Comparison of ENCODE assay signal across 22 cellular contexts in the genomic region with DNA sequence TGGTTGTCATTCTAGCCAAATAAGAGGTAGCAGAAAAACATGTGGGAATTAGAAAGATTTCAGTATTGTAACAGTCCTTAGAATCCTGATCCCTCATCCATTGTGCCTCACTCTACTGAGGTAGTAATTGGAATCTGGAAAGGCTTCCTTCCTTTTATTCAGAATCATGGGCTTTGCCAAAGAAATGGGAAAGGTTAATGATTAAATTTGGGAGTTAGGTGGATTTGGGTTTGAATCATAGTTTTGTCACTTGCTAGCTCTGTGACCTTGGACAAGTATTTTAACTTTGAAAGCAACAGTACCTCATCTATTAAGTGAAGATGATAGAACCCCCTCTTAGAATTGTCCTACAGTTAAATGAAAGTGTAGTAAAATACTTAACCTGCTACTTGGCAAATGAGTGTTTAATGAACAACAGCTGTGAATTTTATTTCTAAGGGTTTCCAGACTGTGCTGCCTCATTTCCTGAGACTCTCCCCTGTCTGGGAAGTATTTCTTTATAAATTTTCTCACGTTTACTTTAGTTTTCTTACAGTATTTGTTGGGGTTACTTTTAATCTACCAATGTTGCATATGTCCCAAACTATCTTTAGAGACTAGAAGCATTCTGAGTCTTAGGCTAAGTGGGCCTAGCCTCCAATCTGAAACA. TPM values are rescaled to one million over a fixed set of nuclear protein-coding genes. Genes with fewer than 3 reads are reported as not detected.
"Had no signal": no experiment of that assay in that cellular context is flagged by ENCODE, and none has a peak within 500 bp of the region (broad histone marks: within the 10 kb centered on the region; RNA-seq: fewer than 3 reads in every experiment).

No MANE protein-coding gene starts in this region.

- H3K4me1 ChIP-seq: thyroid gland had no signal

- H3K27ac ChIP-seq: thyroid gland had no signal

- H3K4me1 Mint-ChIP-seq: mesothelial cell of epicardium had no signal

- H3K27me3 ChIP-seq: thyroid gland had no signal

- H3K9me3 Mint-ChIP-seq: activated CD4-positive, alpha-beta T cell treated with anti-CD3 and anti-CD28 coated beads, Interleukin-2, amount 10 ng/mL, durations not matched to agents 24 days and 14 days; activated T-cell treated with anti-CD3 and anti-CD28 coated beads, Interleukin-2, amount 50 U/mL, for 72 hours; dendritic cell treated with granulocyte-macrophage colony-stimulating factor and Interleukin-4, amounts not matched to agents 40 ng/mL and 50 ng/mL, for 4 days; effector memory CD8-positive, alpha-beta T cell; mesothelial cell of epicardium; natural killer cell treated with Interleukin-12 subunit alpha and Interleukin-12 subunit beta and Interleukin-15 and Interleukin-18, amount 100 ng/mL, for 72 hours; T-helper 1 cell treated with Interleukin-12 subunit alpha and Interleukin-12 subunit beta and Interleukin-4 antibody, amounts not matched to agents 30 μg/mL and 1 μg/mL, for 36 hours had no signal

- H3K27ac Mint-ChIP-seq: activated CD4-positive, alpha-beta T cell treated with anti-CD3 and anti-CD28 coated beads, Interleukin-2, amount 10 ng/mL, durations not matched to agents 24 days and 14 days; activated CD8-positive, alpha-beta T cell treated with anti-CD3 and anti-CD28 coated beads, Interleukin-2, amount 10 ng/mL, durations not matched to agents 7 days and 5 days; activated T-cell treated with anti-CD3 and anti-CD28 coated beads, Interleukin-2, amount 50 U/mL, for 72 hours; dendritic cell treated with granulocyte-macrophage colony-stimulating factor and Interleukin-4, amounts not matched to agents 40 ng/mL and 50 ng/mL, for 4 days; effector memory CD8-positive, alpha-beta T cell; mesothelial cell of epicardium; natural killer cell treated with Interleukin-12 subunit alpha and Interleukin-12 subunit beta and Interleukin-15 and Interleukin-18, amount 100 ng/mL, for 72 hours; T-helper 1 cell treated with Interleukin-12 subunit alpha and Interleukin-12 subunit beta and Interleukin-4 antibody, amounts not matched to agents 30 μg/mL and 1 μg/mL, for 36 hours had no signal

- H3K4me3 ChIP-seq: lung, thyroid gland had no signal

- H3K27me3 Mint-ChIP-seq: activated CD4-positive, alpha-beta T cell treated with anti-CD3 and anti-CD28 coated beads, Interleukin-2, amount 10 ng/mL, durations not matched to agents 24 days and 14 days; dendritic cell treated with granulocyte-macrophage colony-stimulating factor and Interleukin-4, amounts not matched to agents 40 ng/mL and 50 ng/mL, for 4 days; effector memory CD8-positive, alpha-beta T cell; natural killer cell treated with Interleukin-12 subunit alpha and Interleukin-12 subunit beta and Interleukin-15 and Interleukin-18, amount 100 ng/mL, for 72 hours had no signal

- H3K4me3 Mint-ChIP-seq: activated CD4-positive, alpha-beta T cell treated with anti-CD3 and anti-CD28 coated beads, Interleukin-2, amount 10 ng/mL, durations not matched to agents 24 days and 14 days; activated CD8-positive, alpha-beta T cell treated with anti-CD3 and anti-CD28 coated beads, Interleukin-2, amount 10 ng/mL, durations not matched to agents 7 days and 5 days; activated T-cell treated with anti-CD3 and anti-CD28 coated beads, Interleukin-2, amount 50 U/mL, for 72 hours; dendritic cell treated with granulocyte-macrophage colony-stimulating factor and Interleukin-4, amounts not matched to agents 40 ng/mL and 50 ng/mL, for 4 days; effector memory CD8-positive, alpha-beta T cell; mesothelial cell of epicardium; natural killer cell treated with Interleukin-12 subunit alpha and Interleukin-12 subunit beta and Interleukin-15 and Interleukin-18, amount 100 ng/mL, for 72 hours; T-helper 1 cell treated with Interleukin-12 subunit alpha and Interleukin-12 subunit beta and Interleukin-4 antibody, amounts not matched to agents 30 μg/mL and 1 μg/mL, for 36 hours had no signal

- H3K9me3 ChIP-seq: thyroid gland had no signal

- DNase-seq: activated CD4-positive, alpha-beta T cell treated with anti-CD3 and anti-CD28 coated beads, Interleukin-2, amount 10 ng/mL, durations not matched to agents 24 days and 14 days; activated CD8-positive, alpha-beta memory T cell treated with anti-CD3 and anti-CD28 coated beads, Interleukin-2, amount 50 U/mL, for 4 hours; activated CD8-positive, alpha-beta T cell treated with anti-CD3 and anti-CD28 coated beads, Interleukin-2, amount 10 ng/mL, durations not matched to agents 7 days and 5 days; activated effector memory CD4-positive, alpha-beta T cell treated with anti-CD3 and anti-CD28 coated beads, Interleukin-2, amount 50 U/mL, for 16 hours; activated naive CD4-positive, alpha-beta T cell treated with anti-CD3 and anti-CD28 coated beads, Interleukin-2, amount 50 U/mL, for 16 hours; activated T-cell treated with anti-CD3 and anti-CD28 coated beads, Interleukin-2, amount 50 U/mL, for 72 hours; aorta; cerebellar nuclear complex; effector memory CD8-positive, alpha-beta T cell; foreskin melanocyte; hypothalamus; islet precursor cell; posterior cingulate gyrus; stimulated activated CD4-positive, alpha-beta T cell treated with anti-CD3 and anti-CD28 coated beads, Interleukin-2, amount 100 ng/mL, for 24 hours; stimulated activated naive CD4-positive, alpha-beta T cell treated with Interleukin-2 at 50 U/mL for 16 hours; thyroid gland had no signal

RNA-seq across cellular contexts. Expression of a gene that starts 41.8 kb away (rescaled TPM):
- total RNA-seq: bronchial epithelial cell had no signal
